In the genomic region with DNA sequence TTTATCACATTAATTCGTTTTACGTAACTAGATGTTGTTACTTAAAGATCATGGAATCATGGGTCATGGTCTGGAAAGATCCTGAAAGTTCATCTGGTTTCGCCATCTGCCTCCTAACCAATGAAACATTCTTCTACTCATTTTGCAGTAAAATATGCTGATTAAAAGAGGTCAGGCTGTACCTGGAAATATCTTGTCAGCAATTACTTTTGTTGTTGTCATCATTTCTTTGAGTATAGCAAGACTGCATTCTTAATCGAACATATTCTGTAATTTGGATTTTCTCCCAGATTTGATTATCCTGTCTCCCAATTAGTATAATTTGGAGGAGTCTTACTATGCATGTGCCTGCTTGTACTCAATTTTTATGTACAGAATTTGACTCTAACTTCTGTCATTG, we compare ENCODE assay signal across 33 cellular contexts.
"Had no signal": no experiment of that assay in that cellular context is flagged by ENCODE, and none has a peak within 500 bp of the region (broad histone marks: within the 10 kb centered on the region; RNA-seq: fewer than 3 reads in every experiment).

No MANE protein-coding gene starts in this region.

- FAIRE-seq: astrocyte, bronchial epithelial cell had no signal

- H3K4me1 ChIP-seq: adrenal gland, ascending aorta, body of pancreas, breast epithelium had no signal

- H3K36me3 ChIP-seq: adrenal gland, ascending aorta, brain microvascular endothelial cell, breast epithelium, cardiac muscle cell had no signal

- H3K9me3 ChIP-seq: adrenal gland, ascending aorta, body of pancreas, breast epithelium had no signal

- H3K27me3 ChIP-seq: adrenal gland, ascending aorta, body of pancreas, brain microvascular endothelial cell, breast epithelium, cardiac muscle cell had no signal

- ATAC-seq: activated naive CD4-positive, alpha-beta T cell treated with anti-CD3 and anti-CD28 coated beads, Interleukin-2, amount 50 U/mL, for 72 hours; activated naive CD8-positive, alpha-beta T cell treated with anti-CD3 and anti-CD28 coated beads, Interleukin-2, amount 50 U/mL, for 24 hours; activated T-cell treated with anti-CD3 and anti-CD28 coated beads, Interleukin-2, amount 50 U/mL, for 4 hours; activated T-cell treated with anti-CD3 and anti-CD28 coated beads, Interleukin-2, amount 50 U/mL, for 72 hours; activated T-helper 17 cell treated with anti-CD3 and anti-CD28 coated beads, Interleukin-2, amount 50 U/mL, for 72 hours; body of pancreas had no signal

- H3K27ac ChIP-seq: adrenal gland, ascending aorta, body of pancreas, brain microvascular endothelial cell, breast epithelium, cardiac muscle cell had no signal

- DNase-seq: activated effector memory CD4-positive, alpha-beta T cell treated with anti-CD3 and anti-CD28 coated beads, Interleukin-2, amount 50 U/mL, for 16 hours; activated effector memory CD4-positive, alpha-beta T cell treated with Interleukin-2 at 50 U/mL for 16 hours; activated gamma-delta T cell; activated gamma-delta T cell treated with Interleukin-2 at 50 U/mL for 16 hours; activated naive CD4-positive, alpha-beta T cell; activated naive CD4-positive, alpha-beta T cell treated with anti-CD3 and anti-CD28 coated beads for 36 hours; activated naive CD4-positive, alpha-beta T cell treated with anti-CD3 and anti-CD28 coated beads, Interleukin-2, amount 10 ng/mL, durations not matched to agents 7 days and 5 days; activated naive CD4-positive, alpha-beta T cell treated with anti-CD3 and anti-CD28 coated beads, Interleukin-2, amount 50 U/mL, for 16 hours; activated naive CD4-positive, alpha-beta T cell treated with Interleukin-2 at 50 U/mL for 16 hours; activated naive CD8-positive, alpha-beta T cell treated with anti-CD3 and anti-CD28 coated beads for 36 hours; activated naive CD8-positive, alpha-beta T cell treated with anti-CD3 and anti-CD28 coated beads, Interleukin-2, amount 10 ng/mL, durations not matched to agents 7 days and 5 days; activated naive CD8-positive, alpha-beta T cell treated with anti-CD3 and anti-CD28 coated beads, Interleukin-2, amount 50 U/mL, for 24 hours; activated T-cell treated with anti-CD3 and anti-CD28 coated beads, Interleukin-2, amount 50 U/mL, for 24 hours; activated T-cell treated with anti-CD3 and anti-CD28 coated beads, Interleukin-2, amount 50 U/mL, for 4 hours; activated T-cell treated with anti-CD3 and anti-CD28 coated beads, Interleukin-2, amount 50 U/mL, for 48 hours; activated T-cell treated with anti-CD3 and anti-CD28 coated beads, Interleukin-2, amount 50 U/mL, for 72 hours; adrenal gland; amniotic stem cell; amygdala; anterior cingulate cortex; aorta; body of pancreas; brain microvascular endothelial cell; caudate nucleus; central memory CD4-positive, alpha-beta T cell; cerebellar nuclear complex had no signal

- H3K4me3 ChIP-seq: adrenal gland, ascending aorta, body of pancreas, breast epithelium, cardiac muscle cell had no signal
